ENCODE assay signal across 28 cellular contexts in genomic region chr3:134299888-134300206, GRCh38. TPM values are rescaled to one million over a fixed set of nuclear protein-coding genes. Genes with fewer than 3 reads are reported as not detected.
DNase-seq lines count a peak whose midpoint lies in the region; ATAC-seq and TF ChIP-seq lines count a peak whose summit lies in the region.
"Had no signal": no experiment of that assay in that cellular context is flagged by ENCODE, and none has a peak within 500 bp of the region (broad histone marks: within the 10 kb centered on the region; RNA-seq: fewer than 3 reads in every experiment).

No MANE protein-coding gene starts in this region.

- H3K36me3 ChIP-seq in breast epithelium = no peaks in the 10 kb centered on the region
- H3K36me3 ChIP-seq: upper lobe of right lung had no signal

- no peaks in the 10 kb centered on the region for H3K4me1 Mint-ChIP-seq in Calu3 (ENCODE audit: low read depth, unreplicated experiment)
- H3K4me1 Mint-ChIP-seq in nephron = peaks cover 12% of the 10 kb centered on the region
- peaks cover 0 to 3% of the 10 kb centered on the region in 2 donors for H3K4me1 Mint-ChIP-seq in natural killer cell treated with Interleukin-12 subunit alpha and Interleukin-12 subunit beta and Interleukin-15 and Interleukin-18, amount 100 ng/mL, for 72 hours (ENCODE audit: low read depth in 2 of 2)
- H3K4me1 Mint-ChIP-seq: activated CD4-positive, alpha-beta memory T cell treated with anti-CD3 and anti-CD28 coated beads, Interleukin-2, amount 10 ng/mL, durations not matched to agents 7 days and 5 days; activated T-helper 17 cell treated with anti-CD3 and anti-CD28 coated beads, Interleukin-2, amount 50 U/mL, for 72 hours had no signal

- H3K36me3 Mint-ChIP-seq in Calu3 (ENCODE audit: insufficient read depth, unreplicated experiment) (no peaks in the 10 kb centered on the region), nephron (ENCODE audit: low read depth) (no peaks in the 10 kb centered on the region)
- peaks cover 8% of the 10 kb centered on the region for H3K36me3 Mint-ChIP-seq in natural killer cell treated with Interleukin-12 subunit alpha and Interleukin-12 subunit beta and Interleukin-15 and Interleukin-18, amount 100 ng/mL, for 72 hours
- H3K36me3 Mint-ChIP-seq: activated naive CD4-positive, alpha-beta T cell treated with anti-CD3 and anti-CD28 coated beads, Interleukin-2, amount 50 U/mL, for 24 hours; naive thymus-derived CD4-positive, alpha-beta T cell had no signal

- H3K4me1 ChIP-seq in breast epithelium = no peaks in the 10 kb centered on the region
- H3K4me1 ChIP-seq: Caco-2, upper lobe of right lung had no signal

- BruUV-seq in Calu3 (replicated peaks; lab: Mats Ljungman, UMichigan) = no TSS peak

- H3K4me3 Mint-ChIP-seq in Calu3 (ENCODE audit: low read depth, unreplicated experiment) = no peak overlapping the region
- H3K4me3 Mint-ChIP-seq in nephron = no peak overlapping the region
- H3K4me3 Mint-ChIP-seq in natural killer cell treated with Interleukin-12 subunit alpha and Interleukin-12 subunit beta and Interleukin-15 and Interleukin-18, amount 100 ng/mL, for 72 hours = no peak overlapping the region
- H3K4me3 Mint-ChIP-seq: activated CD4-positive, alpha-beta memory T cell treated with anti-CD3 and anti-CD28 coated beads, Interleukin-2, amount 10 ng/mL, durations not matched to agents 7 days and 5 days; activated naive CD4-positive, alpha-beta T cell treated with anti-CD3 and anti-CD28 coated beads, Interleukin-2, amount 50 U/mL, for 24 hours; activated T-helper 17 cell treated with anti-CD3 and anti-CD28 coated beads, Interleukin-2, amount 50 U/mL, for 72 hours; effector memory CD8-positive, alpha-beta T cell; mesothelial cell of epicardium; naive thymus-derived CD4-positive, alpha-beta T cell had no signal

- peak; percentile 14 for TF ChIP-seq CTCF in Calu3 (IDR thresholded peaks at IDR 0.05; ENCODE audit: unreplicated experiment)
- no peak for TF ChIP-seq CTCF in breast epithelium (IDR thresholded peaks at IDR 0.05)
- no peak for TF ChIP-seq CTCF in nephron (IDR thresholded peaks at IDR 0.05; ENCODE audit: unreplicated experiment in 3 of 3)

- no peaks in the 10 kb centered on the region for H3K27me3 Mint-ChIP-seq in Calu3 (ENCODE audit: unreplicated experiment)
- peaks cover 4% of the 10 kb centered on the region for H3K27me3 Mint-ChIP-seq in nephron (ENCODE audit: low read depth)
- peaks cover 31 to 40% of the 10 kb centered on the region in 2 donors for H3K27me3 Mint-ChIP-seq in natural killer cell treated with Interleukin-12 subunit alpha and Interleukin-12 subunit beta and Interleukin-15 and Interleukin-18, amount 100 ng/mL, for 72 hours
- H3K27me3 Mint-ChIP-seq: effector memory CD8-positive, alpha-beta T cell had no signal

- no peaks in the 10 kb centered on the region for H3K9me3 ChIP-seq in breast epithelium
- H3K9me3 ChIP-seq: Caco-2, upper lobe of right lung had no signal

- TF ChIP-seq POLR2A in breast epithelium (IDR thresholded peaks at IDR 0.05) = no peak

- no peak overlapping the region for H3K4me3 ChIP-seq in breast epithelium
- H3K4me3 ChIP-seq: coronary artery, hepatocyte, SK-N-MC, upper lobe of right lung had no signal

- CTCF ChIA-PET in Calu3 (lab: Charles Lee) = interaction anchor here (0.6 to 1.0 kb wide), 5 partner anchors 50 to 335 kb away, joined by 3 to 12 read pairs (median 4); partner anchors contain the start of genes ANAPC13, CEP63 and RYK

- H3K9me3 Mint-ChIP-seq in Calu3 (ENCODE audit: low read depth, unreplicated experiment) (peaks cover 7% of the 10 kb centered on the region), nephron (peaks cover 6% of the 10 kb centered on the region)
- no peaks in the 10 kb centered on the region for H3K9me3 Mint-ChIP-seq in natural killer cell treated with Interleukin-12 subunit alpha and Interleukin-12 subunit beta and Interleukin-15 and Interleukin-18, amount 100 ng/mL, for 72 hours
- H3K9me3 Mint-ChIP-seq: activated naive CD4-positive, alpha-beta T cell treated with anti-CD3 and anti-CD28 coated beads, Interleukin-2, amount 50 U/mL, for 24 hours; activated T-helper 17 cell treated with anti-CD3 and anti-CD28 coated beads, Interleukin-2, amount 50 U/mL, for 72 hours; effector memory CD8-positive, alpha-beta T cell had no signal

- H3K27ac Mint-ChIP-seq in Calu3 (ENCODE audit: unreplicated experiment) (no peak overlapping the region), nephron (peak overlapping the region in 2 of 3 experiments; percentile 31 to 69)
- no peak overlapping the region for H3K27ac Mint-ChIP-seq in natural killer cell treated with Interleukin-12 subunit alpha and Interleukin-12 subunit beta and Interleukin-15 and Interleukin-18, amount 100 ng/mL, for 72 hours
- H3K27ac Mint-ChIP-seq: activated CD4-positive, alpha-beta memory T cell treated with anti-CD3 and anti-CD28 coated beads, Interleukin-2, amount 10 ng/mL, durations not matched to agents 7 days and 5 days; activated T-helper 17 cell treated with anti-CD3 and anti-CD28 coated beads, Interleukin-2, amount 50 U/mL, for 72 hours; effector memory CD8-positive, alpha-beta T cell; T-helper 17 cell had no signal

- DNase-seq in Calu3 (no peak), M059J (ENCODE audit: low read depth) (peak; percentile 15), breast epithelium (ENCODE audit: low spot score in 2 of 2) (no peak), NCI-H1436 treated with DMSO at 0.1 percent for 48 hours (lab: John Stamatoyannopoulos, UW) (no peak)
- DNase-seq in activated CD4-positive, alpha-beta T cell treated with anti-CD3 and anti-CD28 coated beads, Interleukin-2, amount 50 U/mL, for 48 hours = no peak
- DNase-seq in natural killer cell treated with Interleukin-12 subunit alpha and Interleukin-12 subunit beta and Interleukin-15 and Interleukin-18, amount 100 ng/mL, for 72 hours (ENCODE audit: low spot score) = no peak
- DNase-seq: activated CD4-positive, alpha-beta memory T cell treated with anti-CD3 and anti-CD28 coated beads, Interleukin-2, amount 10 ng/mL, durations not matched to agents 7 days and 5 days; activated CD4-positive, CD25-positive, alpha-beta regulatory T cell treated with anti-CD3 and anti-CD28 coated beads, Interleukin-2, amount 50 U/mL, for 72 hours; DMS79 treated with DMSO at 0.1 percent for 48 hours; effector memory CD8-positive, alpha-beta T cell; NCI-H1105; NCI-H2029 treated with DMSO at 0.1 percent for 48 hours; NCI-H226; NCI-H748 treated with DMSO at 0.1 percent for 48 hours; stimulated activated CD4-positive, alpha-beta T cell treated with anti-CD3 and anti-CD28 coated beads, Interleukin-4, amount 100 ng/mL, for 1 hour; T-helper 17 cell; upper lobe of right lung had no signal

- H3K27me3 ChIP-seq in breast epithelium = no peaks in the 10 kb centered on the region
- H3K27me3 ChIP-seq: hepatocyte, upper lobe of right lung had no signal

- intact Hi-C loops in Calu3 (cut with micrococcal nuclease; ENCODE audit: unreplicated experiment) = loop anchor here (1.0 to 5.0 kb wide), 3 partner anchors 87 to 368 kb away; no protein-coding TSS in a partner anchor
- intact Hi-C loops in breast epithelium (cut with DNase I; ENCODE audit: low total_unique reads) = no loop called here

- no peak for ATAC-seq in natural killer cell treated with Interleukin-12 subunit alpha and Interleukin-12 subunit beta and Interleukin-15 and Interleukin-18, amount 100 ng/mL, for 72 hours
- ATAC-seq in HG03457 (IDR thresholded peaks at IDR 0.05; ENCODE audit: unreplicated experiment) = no peak
- ATAC-seq: activated T-helper 17 cell treated with anti-CD3 and anti-CD28 coated beads, Interleukin-2, amount 50 U/mL, for 72 hours; effector memory CD8-positive, alpha-beta T cell; naive thymus-derived CD4-positive, alpha-beta T cell; T-helper 17 cell had no signal

- peak overlapping the region; percentile 36 to 68 for H3K27ac ChIP-seq in breast epithelium
- H3K27ac ChIP-seq: C4-2B, coronary artery, hepatocyte, SK-N-MC, upper lobe of right lung had no signal

RNA-seq across cellular contexts. Expression of gene RYK, which starts 49.2 kb away (rescaled TPM):
- total RNA-seq in Calu3 (2022) (109 and 135 TPM in 2 replicates), breast epithelium (100 to 1,000 TPM in 2 of 3 donors, 10 to 100 TPM in 1; 77.9 to 153 (median 150) TPM)
- total RNA-seq in M059J (2014; rRNA removed; shearing (Covaris generic)) = 71.7 and 87.7 TPM in 2 replicates
- 10 to 100 TPM; 20.6 to 20.8 TPM for total RNA-seq in natural killer cell treated with Interleukin-12 subunit alpha and Interleukin-12 subunit beta and Interleukin-15 and Interleukin-18, amount 100 ng/mL, for 72 hours

Comparison
In these comparisons a context has a peak if more than half of its experiments do, and no peak if none do; other contexts are left out.
1. H3K27ac Mint-ChIP-seq: peak in nephron (2 of 3); none in Calu3 (single experiment) and natural killer cell treated with Interleukin-12 subunit alpha and Interleukin-12 subunit beta and Interleukin-15 and Interleukin-18, amount 100 ng/mL, for 72 hours (0 of 2).